Comparison of ENCODE assay signal across 17 cellular contexts in genomic region chr12:92785563-92785950, GRCh38.
"Had no signal": no experiment of that assay in that cellular context is flagged by ENCODE, and none has a peak within 500 bp of the region (broad histone marks: within the 10 kb centered on the region; RNA-seq: fewer than 3 reads in every experiment).

No MANE protein-coding gene starts in this region.

- H3K9me3 Mint-ChIP-seq: activated B cell treated with CpG ODN at 0.5 μM for 24 hours; activated CD4-positive, alpha-beta T cell treated with anti-CD3 and anti-CD28 coated beads, Interleukin-2, amount 10 ng/mL, durations not matched to agents 24 days and 14 days had no signal

- H3K27ac ChIP-seq: brain microvascular endothelial cell, esophagus squamous epithelium, right lobe of liver had no signal

- H3K4me1 Mint-ChIP-seq: activated B cell treated with CpG ODN at 0.5 μM for 24 hours; stimulated activated memory B cell treated with anti-CD40 and anti-IgM and Interleukin-4, amounts not matched to agents 10 μg/mL and 1 μg/mL and 100 μg/mL, for 72 hours had no signal

- H3K27me3 ChIP-seq: brain microvascular endothelial cell, esophagus squamous epithelium, right lobe of liver had no signal

- H3K9me3 ChIP-seq: esophagus squamous epithelium, right lobe of liver had no signal

- H3K27me3 Mint-ChIP-seq: activated B cell treated with CpG ODN at 0.5 μM for 24 hours; activated CD4-positive, alpha-beta T cell treated with anti-CD3 and anti-CD28 coated beads, Interleukin-2, amount 10 ng/mL, durations not matched to agents 24 days and 14 days; activated naive CD8-positive, alpha-beta T cell treated with anti-CD3 and anti-CD28 coated beads for 36 hours; stimulated activated memory B cell treated with anti-CD40 and anti-IgM and Interleukin-4, amounts not matched to agents 10 μg/mL and 1 μg/mL and 100 μg/mL, for 72 hours had no signal

- H3K4me3 Mint-ChIP-seq: activated B cell treated with CpG ODN at 0.5 μM for 24 hours; activated CD4-positive, alpha-beta T cell treated with anti-CD3 and anti-CD28 coated beads, Interleukin-2, amount 10 ng/mL, durations not matched to agents 24 days and 14 days; activated CD8-positive, alpha-beta T cell treated with anti-CD3 and anti-CD28 coated beads, Interleukin-2, amount 10 ng/mL, durations not matched to agents 7 days and 5 days; activated naive CD8-positive, alpha-beta T cell treated with anti-CD3 and anti-CD28 coated beads for 36 hours; activated T-cell treated with anti-CD3 and anti-CD28 coated beads, Interleukin-2, amount 50 U/mL, for 72 hours; nephron progenitor cell; stimulated activated memory B cell treated with anti-CD40 and anti-IgM and Interleukin-4, amounts not matched to agents 10 μg/mL and 1 μg/mL and 100 μg/mL, for 72 hours had no signal

- H3K36me3 ChIP-seq: right lobe of liver had no signal

- DNase-seq: activated B cell treated with CpG ODN at 0.5 μM for 24 hours; activated CD8-positive, alpha-beta memory T cell treated with anti-CD3 and anti-CD28 coated beads, Interleukin-2, amount 50 U/mL, for 4 hours; activated gamma-delta T cell; activated naive CD8-positive, alpha-beta T cell treated with anti-CD3 and anti-CD28 coated beads for 36 hours; cortex of kidney; effector CD8-positive, alpha-beta T cell; esophagus squamous epithelium; glutamatergic neuron; kidney; right lobe of liver had no signal

- H3K4me3 ChIP-seq: esophagus squamous epithelium, right lobe of liver had no signal

- FAIRE-seq: urothelium cell line had no signal
